12 cellular contexts compared by ENCODE assay signal in the genomic region with DNA sequence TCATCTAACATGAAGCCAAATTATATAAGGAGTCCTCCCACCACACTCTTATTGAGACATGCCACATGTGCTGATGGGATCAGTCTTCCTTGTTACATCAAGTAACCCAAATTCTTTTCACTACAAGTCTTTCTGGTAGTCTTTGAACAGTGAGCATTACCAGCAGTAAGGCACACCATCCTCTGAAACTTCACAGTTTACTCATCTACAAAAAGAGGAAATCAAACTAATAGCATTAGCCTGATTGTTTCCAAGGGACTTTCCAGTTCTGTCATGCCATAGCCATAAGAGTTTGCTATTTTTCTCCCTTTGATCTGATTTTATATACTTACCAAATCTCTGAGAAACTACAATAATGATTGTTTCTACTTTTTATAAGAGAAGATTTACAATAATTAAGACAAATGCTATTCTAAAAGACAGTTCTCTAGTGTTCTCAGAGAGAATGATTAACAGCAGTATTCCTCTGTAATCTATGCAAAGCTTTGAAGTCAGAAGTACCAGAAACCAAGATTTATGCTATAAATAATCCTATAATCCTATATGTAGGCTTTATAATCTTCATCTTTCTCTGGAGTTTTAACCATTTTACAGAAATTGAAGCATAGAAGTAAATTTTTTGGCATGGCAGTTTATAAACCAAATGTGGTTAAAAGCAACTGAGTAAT.
A peak's percentile ranks its signal among the peaks of the same experiment; 100 is the strongest.
DNase-seq lines count a peak whose midpoint lies in the region; ATAC-seq and TF ChIP-seq lines count a peak whose summit lies in the region.
"Had no signal": no experiment of that assay in that cellular context is flagged by ENCODE, and none has a peak within 500 bp of the region (broad histone marks: within the 10 kb centered on the region; RNA-seq: fewer than 3 reads in every experiment).

No MANE protein-coding gene starts in this region.

- H3K27ac Mint-ChIP-seq in activated naive CD8-positive, alpha-beta T cell treated with anti-CD3 and anti-CD28 coated beads for 36 hours, result no peak overlapping the region
- H3K27ac Mint-ChIP-seq in type B pancreatic cell, result no peak overlapping the region
- H3K27ac Mint-ChIP-seq: HFFc6; naive thymus-derived CD4-positive, alpha-beta T cell had no signal

- no peak overlapping the region for H3K4me3 Mint-ChIP-seq in activated naive CD8-positive, alpha-beta T cell treated with anti-CD3 and anti-CD28 coated beads for 36 hours
- no peak overlapping the region for H3K4me3 Mint-ChIP-seq in type B pancreatic cell
- H3K4me3 Mint-ChIP-seq: HFFc6 had no signal

- TF ChIP-seq CTCF in GM10266 (IDR thresholded peaks at IDR 0.05; ENCODE audit: control insufficient read depth, insufficient read depth, low read depth, missing control alignments) (no peak), type B pancreatic cell (conservative IDR thresholded peaks at IDR 0.05) (no peak)

- H3K9me3 Mint-ChIP-seq in activated naive CD8-positive, alpha-beta T cell treated with anti-CD3 and anti-CD28 coated beads for 36 hours, result peaks cover 2% of the 10 kb centered on the region
- no peaks in the 10 kb centered on the region for H3K9me3 Mint-ChIP-seq in type B pancreatic cell

- H3K36me3 Mint-ChIP-seq in activated naive CD8-positive, alpha-beta T cell treated with anti-CD3 and anti-CD28 coated beads for 36 hours, result no peaks in the 10 kb centered on the region
- H3K36me3 Mint-ChIP-seq in type B pancreatic cell, result no peaks in the 10 kb centered on the region
- H3K36me3 Mint-ChIP-seq: naive thymus-derived CD4-positive, alpha-beta T cell had no signal

- peak; percentile 92 for ATAC-seq in GM19328 (IDR thresholded peaks at IDR 0.05; ENCODE audit: unreplicated experiment)
- ATAC-seq in HG02642 (IDR thresholded peaks at IDR 0.05; ENCODE audit: poor library complexity, unreplicated experiment), result peak; percentile 100
- ATAC-seq in HG03432 (IDR thresholded peaks at IDR 0.05; ENCODE audit: unreplicated experiment), result peak; percentile 99
- ATAC-seq: naive thymus-derived CD4-positive, alpha-beta T cell had no signal

- peak; percentile 61 for DNase-seq in GM10266 (ENCODE audit: extremely low spot score)
- no peak for DNase-seq in activated CD4-positive, alpha-beta T cell treated with anti-CD3 and anti-CD28 coated beads, Interleukin-2, amount 50 U/mL, for 1 hour
- DNase-seq in activated naive CD8-positive, alpha-beta T cell treated with anti-CD3 and anti-CD28 coated beads for 36 hours, result no peak
- DNase-seq in type B pancreatic cell (ENCODE audit: extremely low spot score, unreplicated experiment), result no peak
- DNase-seq in hippocampal formation (lab: John Stamatoyannopoulos, UW), result no peak
- DNase-seq: erythroblast; HFFc6; naive thymus-derived CD4-positive, alpha-beta T cell; spleen had no signal

- H3K27me3 Mint-ChIP-seq in activated naive CD8-positive, alpha-beta T cell treated with anti-CD3 and anti-CD28 coated beads for 36 hours, result no peaks in the 10 kb centered on the region
- H3K27me3 Mint-ChIP-seq in type B pancreatic cell, result no peaks in the 10 kb centered on the region

- H3K4me1 Mint-ChIP-seq in activated naive CD8-positive, alpha-beta T cell treated with anti-CD3 and anti-CD28 coated beads for 36 hours, result no peaks in the 10 kb centered on the region
- H3K4me1 Mint-ChIP-seq in type B pancreatic cell (ENCODE audit: unreplicated experiment), result no peaks in the 10 kb centered on the region
- H3K4me1 Mint-ChIP-seq: naive thymus-derived CD4-positive, alpha-beta T cell had no signal
